Comparison of ENCODE assay signal across 11 cellular contexts in genomic region chr14:93375673-93376156, GRCh38. TPM values are rescaled to one million over a fixed set of nuclear protein-coding genes. Genes with fewer than 3 reads are reported as not detected.
DNase-seq lines count a peak whose midpoint lies in the region; ATAC-seq and TF ChIP-seq lines count a peak whose summit lies in the region.
"Had no signal": no experiment of that assay in that cellular context is flagged by ENCODE, and none has a peak within 500 bp of the region (broad histone marks: within the 10 kb centered on the region; RNA-seq: fewer than 3 reads in every experiment).

No MANE protein-coding gene starts in this region.

- no peak overlapping the region for H3K4me3 ChIP-seq in foreskin fibroblast (ENCODE audit: low read depth in 1 of 2, low read length in 2 of 2)

- peaks cover 13% of the 10 kb centered on the region for H3K9me3 Mint-ChIP-seq in chondrocyte (ENCODE audit: low read depth)

- no peaks in the 10 kb centered on the region for H3K4me1 Mint-ChIP-seq in chondrocyte (ENCODE audit: low read depth)

- no peaks in the 10 kb centered on the region for H3K36me3 Mint-ChIP-seq in chondrocyte (ENCODE audit: low read depth)

- peaks cover 10% of the 10 kb centered on the region for H3K27me3 Mint-ChIP-seq in chondrocyte (ENCODE audit: low read depth)

- no peak for TF ChIP-seq CTCF in GM10266 (IDR thresholded peaks at IDR 0.05; ENCODE audit: control insufficient read depth, insufficient read depth, low read depth, missing control alignments)
- TF ChIP-seq CTCF in chondrocyte (IDR thresholded peaks at IDR 0.05), result no peak
- no peak for TF ChIP-seq CTCF in foreskin fibroblast (IDR thresholded peaks at IDR 0.05; ENCODE audit: low read depth, low read length)

- peak; percentile 90 for ATAC-seq in GM19438 (IDR thresholded peaks at IDR 0.05; ENCODE audit: low read depth, unreplicated experiment)
- ATAC-seq in HG03039 (IDR thresholded peaks at IDR 0.05; ENCODE audit: unreplicated experiment), result peak; percentile 87

- no peak overlapping the region for H3K4me3 Mint-ChIP-seq in chondrocyte (ENCODE audit: unreplicated experiment)

- H3K27ac Mint-ChIP-seq in chondrocyte (ENCODE audit: unreplicated experiment), result no peak overlapping the region

- DNase-seq in GM10266 (ENCODE audit: extremely low spot score), result peak; percentile 35
- DNase-seq in NOMO-1 (lab: John Stamatoyannopoulos, UW; ENCODE audit: unreplicated experiment in 2 of 2), result peak; percentile 89 to 92
- DNase-seq in chondrocyte (ENCODE audit: low spot score), result no peak
- no peak for DNase-seq in NCI-H748 treated with DMSO at 0.1 percent for 48 hours (lab: John Stamatoyannopoulos, UW)
- DNase-seq in foreskin fibroblast, result no peak
- DNase-seq in NCI-H1105 treated with DMSO at 0.1 percent for 48 hours (lab: John Stamatoyannopoulos, UW), result no peak
- DNase-seq: activated CD4-positive, alpha-beta T cell treated with anti-CD3 and anti-CD28 coated beads, Interleukin-2, amount 50 U/mL, for 48 hours had no signal

RNA-seq across cellular contexts. Expression of gene COX8C, which starts 28.7 kb away (rescaled TPM):
- total RNA-seq in chondrocyte, result not detected in 3 replicates
- total RNA-seq: bronchial epithelial cell, glomerular endothelial cell had no signal

RNA-seq across cellular contexts. Expression of gene BTBD7, which starts 42.9 kb away (rescaled TPM):
- total RNA-seq in chondrocyte, result 43.5 to 57.9 TPM (median 44.4 TPM) in 3 replicates

RNA-seq across cellular contexts. Expression of gene UNC79, which starts 55.0 kb away (rescaled TPM):
- total RNA-seq in chondrocyte, result 0.10 to 0.19 TPM (median 0.15 TPM) in 3 replicates

Comparison
In these comparisons a context has a peak if more than half of its experiments do, and no peak if none do; other contexts are left out.
1. DNase-seq: peak in GM10266 (single experiment) and NOMO-1 (2 of 2); none in chondrocyte (single experiment), NCI-H748 treated with DMSO at 0.1 percent for 48 hours (single experiment), foreskin fibroblast (0 of 2) and NCI-H1105 treated with DMSO at 0.1 percent for 48 hours (single experiment).